In the genomic region with DNA sequence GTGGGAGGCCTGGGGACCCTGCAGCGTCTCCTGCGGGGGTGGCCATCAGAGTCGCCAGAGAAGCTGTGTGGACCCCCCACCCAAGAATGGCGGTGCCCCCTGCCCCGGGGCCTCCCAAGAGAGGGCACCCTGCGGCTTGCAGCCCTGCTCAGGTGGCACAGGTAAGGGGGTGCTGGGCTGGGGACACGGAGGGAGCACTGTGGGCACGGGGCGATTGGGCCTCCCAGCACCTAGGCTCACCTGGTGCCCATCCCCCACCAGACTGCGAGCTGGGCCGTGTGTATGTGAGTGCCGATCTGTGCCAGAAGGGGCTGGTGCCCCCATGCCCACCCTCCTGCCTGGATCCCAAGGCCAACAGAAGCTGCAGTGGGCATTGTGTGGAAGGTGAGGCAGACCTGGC, we compare ENCODE assay signal across 8 cellular contexts. TPM values are rescaled to one million over a fixed set of nuclear protein-coding genes. Genes with fewer than 3 reads are reported as not detected.
"Had no signal": no experiment of that assay in that cellular context is flagged by ENCODE, and none has a peak within 500 bp of the region (broad histone marks: within the 10 kb centered on the region; RNA-seq: fewer than 3 reads in every experiment).

No MANE protein-coding gene starts in this region.

- H3K4me3 ChIP-seq: GM12878 had no signal

- ATAC-seq: GM12878 had no signal

- DNase-seq: GDM1, GF-D8 had no signal

- FAIRE-seq: G401.6, GM12878, GM12891, GM12892, GM18507, GM19239 had no signal

RNA-seq across cellular contexts. Expression of a gene that starts 29.6 kb away (rescaled TPM):
- total RNA-seq: GM12878 had no signal
- polyA plus RNA-seq: GM12878 had no signal
